9 cellular contexts compared by ENCODE assay signal in the genomic region with DNA sequence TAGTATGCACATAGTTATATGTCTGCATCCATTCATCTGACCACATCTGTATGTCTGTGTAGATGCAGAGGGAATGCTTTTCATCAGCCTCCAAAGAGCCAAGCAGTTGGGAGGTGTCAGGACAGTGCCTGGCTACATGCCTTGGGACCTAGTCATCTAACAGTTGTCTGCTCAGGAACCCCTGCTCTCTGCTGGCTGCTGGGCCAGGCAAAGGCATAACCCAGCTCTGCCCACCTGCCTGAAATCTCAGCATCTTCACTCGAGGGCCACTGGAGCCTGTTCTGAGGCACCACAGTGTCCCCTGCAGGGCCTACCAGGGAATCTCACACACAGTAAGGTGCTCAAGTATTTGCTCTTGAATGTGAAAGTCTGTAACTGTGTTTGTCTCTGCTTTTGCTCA.
DNase-seq lines count a peak whose midpoint lies in the region; ATAC-seq and TF ChIP-seq lines count a peak whose summit lies in the region.
"Had no signal": no experiment of that assay in that cellular context is flagged by ENCODE, and none has a peak within 500 bp of the region (broad histone marks: within the 10 kb centered on the region; RNA-seq: fewer than 3 reads in every experiment).

No MANE protein-coding gene starts in this region.

- DNase-seq in AG20443 (ENCODE audit: low spot score), result peak; percentile 72
- peak; percentile 45 for DNase-seq in GM13976 (ENCODE audit: low spot score)
- DNase-seq in iPS-NIHi11 (ENCODE audit: low spot score), result peak; percentile 49
- no peak for DNase-seq in stimulated activated naive CD4-positive, alpha-beta T cell treated with Interleukin-2 at 50 U/mL for 16 hours (lab: John Stamatoyannopoulos, UW)
- DNase-seq: activated CD8-positive, alpha-beta memory T cell treated with anti-CD3 and anti-CD28 coated beads, Interleukin-2, amount 50 U/mL, for 48 hours had no signal

- in situ Hi-C loops in GM13976 (cut with MboI; ENCODE audit: low sequenced_read_pairs, unreplicated experiment), result loop anchor here (10.0 kb wide), 1 partner anchor 482 kb away; no protein-coding TSS in a partner anchor

- TF ChIP-seq CTCF in GM13976 (IDR thresholded peaks at IDR 0.05; ENCODE audit: borderline replicate concordance, control extremely low read depth, extremely low read depth, insufficient read depth, missing control alignments), result peak; percentile 19

- ATAC-seq in SK-N-SH treated with all-trans-retinoic acid at 6 μM for 48 hours (peak; percentile 84), HG03460 (IDR thresholded peaks at IDR 0.05; ENCODE audit: unreplicated experiment) (no peak), GM18511 (IDR thresholded peaks at IDR 0.05; ENCODE audit: unreplicated experiment) (no peak), GM21786 (IDR thresholded peaks at IDR 0.05; ENCODE audit: unreplicated experiment) (no peak)

TF ChIP-seq in SK-N-SH treated with all-trans-retinoic acid at 6 μM for 48 hours, 23 proteins besides CTCF, POLR2A, EP300 and RAD21:
- TF ChIP-seq, protein P1, sequence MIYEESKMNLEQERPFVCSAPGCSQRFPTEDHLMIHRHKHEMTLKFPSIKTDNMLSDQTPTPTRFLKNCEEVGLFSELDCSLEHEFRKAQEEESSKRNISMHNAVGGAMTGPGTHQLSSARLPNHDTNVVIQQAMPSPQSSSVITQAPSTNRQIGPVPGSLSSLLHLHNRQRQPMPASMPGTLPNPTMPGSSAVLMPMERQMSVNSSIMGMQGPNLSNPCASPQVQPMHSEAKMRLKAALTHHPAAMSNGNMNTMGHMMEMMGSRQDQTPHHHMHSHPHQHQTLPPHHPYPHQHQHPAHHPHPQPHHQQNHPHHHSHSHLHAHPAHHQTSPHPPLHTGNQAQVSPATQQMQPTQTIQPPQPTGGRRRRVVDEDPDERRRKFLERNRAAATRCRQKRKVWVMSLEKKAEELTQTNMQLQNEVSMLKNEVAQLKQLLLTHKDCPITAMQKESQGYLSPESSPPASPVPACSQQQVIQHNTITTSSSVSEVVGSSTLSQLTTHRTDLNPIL (CRISPR knock-in tag; IDR thresholded peaks at IDR 0.05; ENCODE audit: low read depth), result no peak
